ENCODE assay signal across 8 cellular contexts in genomic region chr13:45119469-45119989, GRCh38.
DNase-seq lines count a peak whose midpoint lies in the region; ATAC-seq and FAIRE-seq lines count a peak whose summit lies in the region.

No MANE protein-coding gene starts in this region.

- peak; percentile 16 for ATAC-seq in HG03097 (IDR thresholded peaks at IDR 0.05; ENCODE audit: low FRiP score, unreplicated experiment)

- no peak for FAIRE-seq in RCC 7860 (lab: Jason Lieb, UNC)

- peak overlapping the region; percentile 91 for H3K27ac ChIP-seq in angular gyrus (ENCODE audit: low read depth, low read length)

- DNase-seq in DMS 273 (lab: John Stamatoyannopoulos, UW; ENCODE audit: unreplicated experiment), result peak; percentile 53
- DNase-seq in DMS 273 treated with DMSO at 0.1 percent for 48 hours (lab: John Stamatoyannopoulos, UW), result no peak
- peak; percentile 68 for DNase-seq in T follicular helper cell (ENCODE audit: low read depth)
- DNase-seq in kidney tubule cell (ENCODE audit: low spot score), result peak; percentile 25
- DNase-seq in stimulated activated CD4-positive, alpha-beta T cell treated with anti-CD3 and anti-CD28 coated beads, TNF-alpha, amount 100 ng/mL, for 1 hour (ENCODE audit: low read depth in 3 of 3, low spot score in 1 of 3), result peak in 2 of 3 donors; percentile 16 to 22
- DNase-seq in RCC 7860 (ENCODE audit: low spot score), result no peak

Comparison
In these comparisons a context has a peak if more than half of its experiments do, and no peak if none do; other contexts are left out.
1. DNase-seq: peak in DMS 273 (single experiment), T follicular helper cell (single experiment), kidney tubule cell (single experiment) and stimulated activated CD4-positive, alpha-beta T cell treated with anti-CD3 and anti-CD28 coated beads, TNF-alpha, amount 100 ng/mL, for 1 hour (2 of 3); none in DMS 273 treated with DMSO at 0.1 percent for 48 hours (single experiment) and RCC 7860 (single experiment).